ENCODE assay signal across 8 cellular contexts in genomic region chr22:19122752-19123492, GRCh38. TPM values are rescaled to one million over a fixed set of nuclear protein-coding genes. Genes with fewer than 3 reads are reported as not detected.
DNase-seq lines count a peak whose midpoint lies in the region; ATAC-seq and TF ChIP-seq lines count a peak whose summit lies in the region.

No MANE protein-coding gene starts in this region.

- H3K9me3 ChIP-seq in neuron (ENCODE audit: low read length), result no peaks in the 10 kb centered on the region

- no peaks in the 10 kb centered on the region for H3K27me3 ChIP-seq in neuron (ENCODE audit: insufficient read depth, low read length)

- no peaks in the 10 kb centered on the region for H3K27me3 Mint-ChIP-seq in activated T-cell treated with anti-CD3 and anti-CD28 coated beads, Interleukin-2, amount 50 U/mL, for 4 hours (ENCODE audit: low read depth)

- peak overlapping the region; percentile 77 for H3K4me3 Mint-ChIP-seq in activated T-cell treated with anti-CD3 and anti-CD28 coated beads, Interleukin-2, amount 50 U/mL, for 4 hours

- no peaks in the 10 kb centered on the region for H3K36me3 Mint-ChIP-seq in activated T-cell treated with anti-CD3 and anti-CD28 coated beads, Interleukin-2, amount 50 U/mL, for 4 hours (ENCODE audit: insufficient read depth)

- H3K4me3 ChIP-seq in fibroblast of the aortic adventitia (ENCODE audit: low read depth, low read length) (peak overlapping the region; percentile 61), neuron (ENCODE audit: low read length) (peak overlapping the region; percentile 72)

- H3K9me3 Mint-ChIP-seq in activated T-cell treated with anti-CD3 and anti-CD28 coated beads, Interleukin-2, amount 50 U/mL, for 4 hours, result no peaks in the 10 kb centered on the region

- no peak for ATAC-seq in activated T-cell treated with anti-CD3 and anti-CD28 coated beads, Interleukin-2, amount 50 U/mL, for 4 hours
- peak; percentile 53 for ATAC-seq in SK-N-SH treated with all-trans-retinoic acid at 6 μM for 48 hours
- ATAC-seq in GM19452 (IDR thresholded peaks at IDR 0.05; ENCODE audit: unreplicated experiment), result no peak
- ATAC-seq in HG03460 (IDR thresholded peaks at IDR 0.05; ENCODE audit: unreplicated experiment), result no peak

- peak overlapping the region; percentile 78 for H2AFZ ChIP-seq in neuron (ENCODE audit: low read depth, low read length)

- peaks cover 5% of the 10 kb centered on the region for H3K36me3 ChIP-seq in neuron (ENCODE audit: insufficient read depth, low read length)

- no peak for TF ChIP-seq CTCF in fibroblast of the aortic adventitia (IDR thresholded peaks at IDR 0.05; ENCODE audit: insufficient read depth, low read length)

- DNase-seq in activated T-cell treated with anti-CD3 and anti-CD28 coated beads, Interleukin-2, amount 50 U/mL, for 4 hours, result no peak
- DNase-seq in activated T-cell treated with anti-CD3 and anti-CD28 coated beads, Interleukin-2, amount 50 U/mL, for 1 hour, result no peak
- DNase-seq in fibroblast of the aortic adventitia (ENCODE audit: low read depth), result peak; percentile 9
- DNase-seq in T1000 (lab: John Stamatoyannopoulos, UW), result no peak

- peaks cover 40% of the 10 kb centered on the region for H3K4me1 Mint-ChIP-seq in activated T-cell treated with anti-CD3 and anti-CD28 coated beads, Interleukin-2, amount 50 U/mL, for 4 hours (ENCODE audit: low read depth)

- H3K4me1 ChIP-seq in neuron (ENCODE audit: insufficient read depth, low read length), result peaks cover 22% of the 10 kb centered on the region

TF ChIP-seq in SK-N-SH treated with all-trans-retinoic acid at 6 μM for 48 hours, 23 proteins besides CTCF, POLR2A, EP300 and RAD21 (continues in another document):
- no peak for TF ChIP-seq ESRRG (CRISPR knock-in tag; IDR thresholded peaks at IDR 0.05)
- no peak for TF ChIP-seq TSHZ2 (CRISPR knock-in tag; IDR thresholded peaks at IDR 0.05)
- no peak for TF ChIP-seq ISL1 (CRISPR knock-in tag; IDR thresholded peaks at IDR 0.05)
- TF ChIP-seq PATZ1 (CRISPR knock-in tag; IDR thresholded peaks at IDR 0.05; ENCODE audit: borderline replicate concordance), result no peak
- no peak for TF ChIP-seq SNAI2 (CRISPR knock-in tag; IDR thresholded peaks at IDR 0.05)
- TF ChIP-seq RARB (CRISPR knock-in tag; IDR thresholded peaks at IDR 0.05), result no peak
- no peak for TF ChIP-seq OSR1 (CRISPR knock-in tag; IDR thresholded peaks at IDR 0.05)
- TF ChIP-seq CSDC2 (CRISPR knock-in tag; IDR thresholded peaks at IDR 0.05), result no peak
- no peak for TF ChIP-seq CSRNP3 (CRISPR knock-in tag; IDR thresholded peaks at IDR 0.05)
- TF ChIP-seq ZNF70 (CRISPR knock-in tag; IDR thresholded peaks at IDR 0.05), result no peak
- no peak for TF ChIP-seq ZNF8 (CRISPR knock-in tag; IDR thresholded peaks at IDR 0.05)
- no peak for TF ChIP-seq ARNTL (CRISPR knock-in tag; IDR thresholded peaks at IDR 0.05; ENCODE audit: borderline replicate concordance, low read depth)
- TF ChIP-seq ZC3H10 (CRISPR knock-in tag; IDR thresholded peaks at IDR 0.05), result no peak
- no peak for TF ChIP-seq ZNF565 (CRISPR knock-in tag; conservative IDR thresholded peaks at IDR 0.05; ENCODE audit: low read depth)
- no peak for TF ChIP-seq CREB5 (CRISPR knock-in tag; IDR thresholded peaks at IDR 0.05; ENCODE audit: low read depth)
- no peak for TF ChIP-seq TCF4 (CRISPR knock-in tag; IDR thresholded peaks at IDR 0.05; ENCODE audit: borderline replicate concordance)
- TF ChIP-seq POU6F1 (CRISPR knock-in tag; IDR thresholded peaks at IDR 0.05; ENCODE audit: borderline replicate concordance, low read depth), result no peak

RNA-seq across cellular contexts. Expression of gene DGCR2, which starts 0.7 kb away (rescaled TPM):
- 10 to 100 TPM; 25.8 to 27.7 (median 27.0) TPM for total RNA-seq in activated T-cell treated with anti-CD3 and anti-CD28 coated beads, Interleukin-2, amount 50 U/mL, for 4 hours
- 29.2 and 42.7 TPM in 2 replicates for total RNA-seq in fibroblast of the aortic adventitia (ENCODE audit: low replicate concordance)

RNA-seq across cellular contexts. Expression of gene TSSK2, which starts 8.2 kb away (rescaled TPM):
- total RNA-seq in activated T-cell treated with anti-CD3 and anti-CD28 coated beads, Interleukin-2, amount 50 U/mL, for 4 hours, result not detected
- total RNA-seq in fibroblast of the aortic adventitia (ENCODE audit: low replicate concordance), result not detected in 2 replicates

RNA-seq across cellular contexts. Expression of gene ESS2, which starts 21.5 kb away (rescaled TPM):
- total RNA-seq in activated T-cell treated with anti-CD3 and anti-CD28 coated beads, Interleukin-2, amount 50 U/mL, for 4 hours, result 10 to 100 TPM; 21.8 to 22.5 (median 22.0) TPM
- 13.9 and 20.1 TPM in 2 replicates for total RNA-seq in fibroblast of the aortic adventitia (ENCODE audit: low replicate concordance)

RNA-seq across cellular contexts. Expression of gene GSC2, which starts 27.2 kb away (rescaled TPM):
- not detected for total RNA-seq in activated T-cell treated with anti-CD3 and anti-CD28 coated beads, Interleukin-2, amount 50 U/mL, for 4 hours
- not detected in 2 replicates for total RNA-seq in fibroblast of the aortic adventitia (ENCODE audit: low replicate concordance)

RNA-seq across cellular contexts. Expression of gene SLC25A1, which starts 55.6 kb away (rescaled TPM):
- total RNA-seq in activated T-cell treated with anti-CD3 and anti-CD28 coated beads, Interleukin-2, amount 50 U/mL, for 4 hours, result 10 to 100 TPM; 31.7 to 36.6 (median 34.1) TPM
- total RNA-seq in fibroblast of the aortic adventitia (ENCODE audit: low replicate concordance), result 53.2 and 53.4 TPM in 2 replicates
